Comparison of ENCODE assay signal across 9 cellular contexts in genomic region chr7:137878333-137878961, GRCh38. TPM values are rescaled to one million over a fixed set of nuclear protein-coding genes. Genes with fewer than 3 reads are reported as not detected.
DNase-seq lines count a peak whose midpoint lies in the region; ATAC-seq lines count a peak whose summit lies in the region.
"Had no signal": no experiment of that assay in that cellular context is flagged by ENCODE, and none has a peak within 500 bp of the region (broad histone marks: within the 10 kb centered on the region; RNA-seq: fewer than 3 reads in every experiment).

No MANE protein-coding gene starts in this region.

- peaks cover 10% of the 10 kb centered on the region for H3K9me3 ChIP-seq in adipocyte (ENCODE audit: control insufficient read depth, low read length)

- DNase-seq in D341Med (ENCODE audit: low spot score) (peak; percentile 65), adipocyte (ENCODE audit: low read depth) (no peak), left cardiac atrium (peak; percentile 90), putamen (ENCODE audit: low spot score) (peak; percentile 34), glomerular visceral epithelial cell (ENCODE audit: extremely low spot score) (no peak), germinal center (ENCODE audit: low spot score) (no peak), ACHN (no peak)
- DNase-seq: CD4-positive, CD25-positive, alpha-beta regulatory T cell had no signal

- H3K4me3 ChIP-seq in adipocyte (ENCODE audit: low read length) = peak overlapping the region; percentile 43

- intact Hi-C loops in left cardiac atrium (cut with DNase I) = no loop called here

- H3K4me1 ChIP-seq in adipocyte (ENCODE audit: control insufficient read depth, insufficient read depth, low read length) = peaks cover 82% of the 10 kb centered on the region

- no peaks in the 10 kb centered on the region for H3K27me3 ChIP-seq in adipocyte (replicated peaks; ENCODE audit: control insufficient read depth, insufficient read depth, low read length)

- in situ Hi-C loops in ACHN (cut with HindIII; ENCODE audit: low pct_ligation_motif_present, low pct_unique_long_range_greater_than_20kb, low sequenced_read_pairs) = no loop called here

- ATAC-seq in left cardiac atrium = peak; percentile 73 to 85
- no peak for ATAC-seq in HG03565 (IDR thresholded peaks at IDR 0.05; ENCODE audit: unreplicated experiment)

- peak overlapping the region; percentile 73 for H3K9ac ChIP-seq in adipocyte (ENCODE audit: low read length)

- peaks cover 44% of the 10 kb centered on the region for H3K36me3 ChIP-seq in adipocyte (ENCODE audit: control insufficient read depth, insufficient read depth, low read length, severe bottlenecking)

RNA-seq across cellular contexts. Expression of gene DGKI, which starts 31.7 kb away (rescaled TPM):
- 10 to 100 TPM in 1 of 2 donors, 1 to 10 TPM in 1; 7.2 to 19.1 TPM for total RNA-seq in left cardiac atrium
- total RNA-seq: CD4-positive, CD25-positive, alpha-beta regulatory T cell had no signal

Comparison
In these comparisons a context has a peak if more than half of its experiments do, and no peak if none do; other contexts are left out.
1. DNase-seq: peak in D341Med (single experiment), left cardiac atrium (single experiment) and putamen (single experiment); none in adipocyte (single experiment), glomerular visceral epithelial cell (single experiment), germinal center (single experiment) and ACHN (single experiment).